ENCODE assay signal across 8 cellular contexts in genomic region chr19:49875801-49876421, GRCh38. TPM values are rescaled to one million over a fixed set of nuclear protein-coding genes. Genes with fewer than 3 reads are reported as not detected.
DNase-seq lines count a peak whose midpoint lies in the region; ATAC-seq, FAIRE-seq and TF ChIP-seq lines count a peak whose summit lies in the region.

No MANE protein-coding gene starts in this region.

- dilution Hi-C loops in IMR-90 (cut with HindIII; ENCODE audit: low sequenced_read_pairs, unreplicated experiment): no loop called here

- TF ChIP-seq POLR2A in IMR-90 (IDR thresholded peaks at IDR 0.05; ENCODE audit: low read depth, low read length): peak; percentile 50; the same call in 1 of the 2 replicates

- peak overlapping the region; percentile 99 for H4K5ac ChIP-seq in IMR-90 (ENCODE audit: low read depth, low read length)

- H3K27ac Mint-ChIP-seq in T-helper 17 cell: no peak overlapping the region

- peak overlapping the region; percentile 98 for H3K4ac ChIP-seq in IMR-90 (ENCODE audit: low read depth, low read length)

- H3K4me3 ChIP-seq in IMR-90 (ENCODE audit: insufficient read depth, low read depth, low read length): peak overlapping the region; percentile 63
- H3K4me3 ChIP-seq in brain microvascular endothelial cell (ENCODE audit: low read depth, low read length): peak overlapping the region; percentile 100
- peak overlapping the region; percentile 91 to 94 for H3K4me3 ChIP-seq in kidney (ENCODE audit: low read length in 2 of 2)

- H3K9me1 ChIP-seq in IMR-90 (ENCODE audit: insufficient read depth, low read length): peaks cover 10% of the 10 kb centered on the region

- FAIRE-seq in kidney (lab: Jason Lieb, UNC): no peak

- H3K14ac ChIP-seq in IMR-90 (replicated peaks; ENCODE audit: low read depth, low read length): peak overlapping the region; percentile 99

- peak overlapping the region; percentile 92 for H3K18ac ChIP-seq in IMR-90 (ENCODE audit: low read depth, low read length)

- DNase-seq in CMK (ENCODE audit: low read depth) (peak; percentile 58), IMR-90 (peak; percentile 29), T-helper 17 cell (peak; percentile 34 to 52 (median 41)), brain microvascular endothelial cell (no peak), kidney (peak; percentile 92)
- peak; percentile 68 to 70 for DNase-seq in stimulated activated CD4-positive, alpha-beta T cell treated with anti-CD3 and anti-CD28 coated beads, Interleukin-2, amount 100 ng/mL, for 24 hours

- H3K4me1 Mint-ChIP-seq in T-helper 17 cell: peaks cover 25% of the 10 kb centered on the region

- peak overlapping the region; percentile 21; the same call in 1 of the 2 replicates for H2BK20ac ChIP-seq in IMR-90 (ENCODE audit: low read depth, low read length)

- H3K27me3 Mint-ChIP-seq in T-helper 17 cell: no peaks in the 10 kb centered on the region

- H2BK15ac ChIP-seq in IMR-90 (ENCODE audit: low read depth, low read length): peak overlapping the region; percentile 47; the same call in 1 of the 3 replicates

- H3K4me1 ChIP-seq in IMR-90 (ENCODE audit: control insufficient read depth, insufficient read depth, low read length): peaks cover 7% of the 10 kb centered on the region
- H3K4me1 ChIP-seq in kidney (ENCODE audit: control insufficient read depth in 1 of 2, insufficient read depth in 1 of 2, low read depth in 1 of 2, low read length in 2 of 2): peaks cover 14 to 18% of the 10 kb centered on the region in 2 donors

- H3K23ac ChIP-seq in IMR-90 (ENCODE audit: low read depth, low read length): peak overlapping the region; percentile 92; the same call in 1 of the 2 replicates

- peaks cover 3% of the 10 kb centered on the region for H3K36me3 Mint-ChIP-seq in T-helper 17 cell (ENCODE audit: low read depth)

- ATAC-seq in IMR-90 (ENCODE audit: low read depth) (peak; percentile 24), T-helper 17 cell (no peak), GM19351 (IDR thresholded peaks at IDR 0.05; ENCODE audit: unreplicated experiment) (no peak), GM19395 (IDR thresholded peaks at IDR 0.05; ENCODE audit: unreplicated experiment) (no peak)

- peak overlapping the region; percentile 97 for H3K27ac ChIP-seq in IMR-90 (ENCODE audit: insufficient read depth, low read length)
- peak overlapping the region; percentile 99 for H3K27ac ChIP-seq in brain microvascular endothelial cell
- peak overlapping the region; percentile 99 to 100 for H3K27ac ChIP-seq in kidney (ENCODE audit: low read depth in 2 of 2, low read length in 2 of 2)

- H2AK9ac ChIP-seq in IMR-90 (replicated peaks; ENCODE audit: low read depth, low read length, poor library complexity): peak overlapping the region; percentile 100

- peak overlapping the region; percentile 97 for H2AK5ac ChIP-seq in IMR-90 (ENCODE audit: low read depth, low read length)

- TF ChIP-seq RAD21 in IMR-90 (IDR thresholded peaks at IDR 0.05; ENCODE audit: low read length): no peak

- peak overlapping the region; percentile 93 for H3K56ac ChIP-seq in IMR-90 (ENCODE audit: extremely low read depth, insufficient read depth, low read length)

- no TSS peak for BruUV-seq in IMR-90 (replicated peaks; lab: Mats Ljungman, UMichigan)

- WGBS in IMR-90 (ENCODE audit: extremely low coverage in 2 of 2, insufficient read length in 1 of 2), 2 experiments: 0% methylated on average over 15 of the region's 28 CpGs; no CpG with 5 or more reads in 1 of the 2 experiments

- peak overlapping the region; percentile 98 for H4K91ac ChIP-seq in IMR-90 (ENCODE audit: insufficient read depth, low read depth, low read length)

- H2BK5ac ChIP-seq in IMR-90 (ENCODE audit: low read depth, low read length, poor library complexity, severe bottlenecking): peak overlapping the region; percentile 96

- H3K79me1 ChIP-seq in IMR-90 (ENCODE audit: low read depth in 1 of 2, low read length in 2 of 2): peaks cover 27 to 61% of the 10 kb centered on the region in 2 experiments

- intact Hi-C loops in IMR-90 (cut with micrococcal nuclease): loop anchor here (5.0 kb wide), 1 partner anchor 151 kb away; the partner anchor contains the start of genes VRK3 and ZNF473
- intact Hi-C loops in kidney (cut with DNase I): no loop called here

- H3K27me3 ChIP-seq in IMR-90 (ENCODE audit: control insufficient read depth, insufficient read depth, low read length) (no peaks in the 10 kb centered on the region), brain microvascular endothelial cell (replicated peaks) (no peaks in the 10 kb centered on the region)

- CTCF ChIA-PET in IMR-90 (lab: Yijun Ruan, JAX): no interaction called here

- H3K9me3 ChIP-seq in IMR-90 (ENCODE audit: control insufficient read depth, insufficient read depth, low read length) (no peaks in the 10 kb centered on the region), T-helper 17 cell (ENCODE audit: control insufficient read depth, low read length, poor library complexity, severe bottlenecking) (no peaks in the 10 kb centered on the region), kidney (ENCODE audit: control insufficient read depth in 1 of 2, low read length in 2 of 2) (no peaks in the 10 kb centered on the region)

- in situ Hi-C loops in IMR-90 (cut with MboI; ENCODE audit: low sequenced_read_pairs) (no loop called here), brain microvascular endothelial cell (cut with HindIII; ENCODE audit: low pct_ligation_motif_present, low sequenced_read_pairs) (no loop called here)

- no peaks in the 10 kb centered on the region; the same call in 1 of the 2 replicates for H4K20me1 ChIP-seq in IMR-90 (ENCODE audit: insufficient read depth, low read length)

- peak overlapping the region; percentile 99 for H2AFZ ChIP-seq in IMR-90 (replicated peaks; ENCODE audit: low read length, poor library complexity)

- H2BK120ac ChIP-seq in IMR-90 (ENCODE audit: low read depth, low read length): peak overlapping the region; percentile 81

- H3K9ac ChIP-seq in IMR-90 (ENCODE audit: low read depth, low read length): peak overlapping the region; percentile 97
- H3K9ac ChIP-seq in kidney (ENCODE audit: low read length in 2 of 2): peak overlapping the region; percentile 91 to 98

- peak overlapping the region; percentile 99 for H3K4me2 ChIP-seq in IMR-90 (ENCODE audit: low read depth, low read length)

- no peak for TF ChIP-seq CTCF in IMR-90 (conservative IDR thresholded peaks at IDR 0.05; ENCODE audit: low read depth, low read length)
- TF ChIP-seq CTCF in brain microvascular endothelial cell (IDR thresholded peaks at IDR 0.05; ENCODE audit: low read depth, low read length, missing control alignments): no peak
- no peak for TF ChIP-seq CTCF in kidney (IDR thresholded peaks at IDR 0.05; ENCODE audit: borderline replicate concordance, extremely low read depth, insufficient read depth)

- POLR2A ChIA-PET in IMR-90 (lab: Charles Lee; ENCODE audit: unreplicated experiment): interaction anchor here (1.3 kb wide), 1 partner anchor 11 kb away, joined by 6 read pairs; no protein-coding TSS in a partner anchor

- H3K36me3 ChIP-seq in IMR-90 (ENCODE audit: control insufficient read depth, insufficient read depth, low read length) (peaks cover 17% of the 10 kb centered on the region; the same call in 1 of the 2 replicates), brain microvascular endothelial cell (replicated peaks) (peaks cover 13% of the 10 kb centered on the region), kidney (ENCODE audit: control insufficient read depth in 1 of 2, insufficient read depth in 2 of 2, low read length in 2 of 2) (peaks cover 7 to 25% of the 10 kb centered on the region in 2 donors)

- peak overlapping the region; percentile 97 to 98 for H4K8ac ChIP-seq in IMR-90 (ENCODE audit: low read depth in 2 of 2, low read length in 2 of 2)

- H3K4me3 Mint-ChIP-seq in T-helper 17 cell: no peak overlapping the region

TF ChIP-seq in IMR-90, 13 proteins besides CTCF, POLR2A, EP300 and RAD21 (continues in another document):
- TF ChIP-seq MXI1 (IDR thresholded peaks at IDR 0.05; ENCODE audit: borderline replicate concordance, low read depth, low read length) (no peak), RFX5 (IDR thresholded peaks at IDR 0.05; ENCODE audit: low read depth, low read length) (no peak), RCOR1 (IDR thresholded peaks at IDR 0.05; ENCODE audit: insufficient replicate concordance, low read length) (no peak), SMC3 (IDR thresholded peaks at IDR 0.05; ENCODE audit: low read depth, low read length) (no peak)

RNA-seq across cellular contexts. Expression of gene AKT1S1, which starts 1.2 kb away (rescaled TPM):
- 3.6 and 5.0 TPM in 2 replicates for total RNA-seq in IMR-90 (2012; rRNA removed)
- polyA plus RNA-seq in IMR-90 (2012; rRNA removed): 54.4 and 68.7 TPM in 2 replicates
- 58.5 and 76.0 TPM in 2 replicates for polyA plus RNA-seq in IMR-90 (2012; cell fraction: cytosol; rRNA removed)
- 78.4 and 102 TPM in 2 replicates for polyA plus RNA-seq in IMR-90 (2012; cell fraction: nucleus; rRNA removed; ENCODE audit: low replicate concordance)
- total RNA-seq in T-helper 17 cell: 10 to 100 TPM; 19.2 to 33.8 TPM
- 33.7 TPM for total RNA-seq in kidney
- polyA plus RNA-seq in kidney (ENCODE audit: insufficient read depth, low read depth, low replicate concordance): 47.2 TPM

RNA-seq across cellular contexts. Expression of gene TBC1D17, which starts 1.6 kb away (rescaled TPM):
- total RNA-seq in IMR-90 (2012; rRNA removed) (1.1 and 1.4 TPM in 2 replicates), T-helper 17 cell (10 to 100 TPM; 44.1 to 57.3 TPM), kidney (43.6 TPM)
- polyA plus RNA-seq in IMR-90 (2012; rRNA removed) (26.8 and 27.8 TPM in 2 replicates), kidney (ENCODE audit: insufficient read depth, low read depth, low replicate concordance) (34.8 TPM)
- 18.6 and 33.5 TPM in 2 replicates for polyA plus RNA-seq in IMR-90 (2012; cell fraction: cytosol; rRNA removed)
- polyA plus RNA-seq in IMR-90 (2012; cell fraction: nucleus; rRNA removed; ENCODE audit: low replicate concordance): 40.7 and 82.6 TPM in 2 replicates

RNA-seq across cellular contexts. Expression of gene PNKP, which starts 8.5 kb away (rescaled TPM):
- total RNA-seq in IMR-90 (2012; rRNA removed) (10.6 and 14.2 TPM in 2 replicates), T-helper 17 cell (100 to 1,000 TPM; 170 to 196 TPM), kidney (101 TPM)
- polyA plus RNA-seq in IMR-90 (2012; rRNA removed) (25.0 and 33.0 TPM in 2 replicates), kidney (ENCODE audit: insufficient read depth, low read depth, low replicate concordance) (45.5 TPM)
- polyA plus RNA-seq in IMR-90 (2012; cell fraction: cytosol; rRNA removed): 16.7 and 18.1 TPM in 2 replicates
- polyA plus RNA-seq in IMR-90 (2012; cell fraction: nucleus; rRNA removed; ENCODE audit: low replicate concordance): 171 and 356 TPM in 2 replicates

RNA-seq across cellular contexts. Expression of gene IL4I1, which starts 20.8 kb away (rescaled TPM):
- total RNA-seq in IMR-90 (2012; rRNA removed): under 0.01 and 0.36 TPM in 2 replicates
- 0.27 and 0.31 TPM in 2 replicates for polyA plus RNA-seq in IMR-90 (2012; rRNA removed)
- 0.29 and 0.48 TPM in 2 replicates for polyA plus RNA-seq in IMR-90 (2012; cell fraction: cytosol; rRNA removed)
- polyA plus RNA-seq in IMR-90 (2012; cell fraction: nucleus; rRNA removed; ENCODE audit: low replicate concordance): 0.24 and 0.60 TPM in 2 replicates
- 100 to 1,000 TPM in 1 of 2 donors, 10 to 100 TPM in 1; 47.8 to 107 TPM for total RNA-seq in T-helper 17 cell
- total RNA-seq in kidney: 12.8 TPM
- 0.82 TPM for polyA plus RNA-seq in kidney (ENCODE audit: insufficient read depth, low read depth, low replicate concordance)

RNA-seq across cellular contexts. Expression of gene PTOV1, which starts 25.0 kb away (rescaled TPM):
- total RNA-seq in IMR-90 (2012; rRNA removed) (34.4 and 36.1 TPM in 2 replicates), T-helper 17 cell (100 to 1,000 TPM; 125 to 162 TPM), kidney (118 TPM)
- polyA plus RNA-seq in IMR-90 (2012; rRNA removed) (106 and 107 TPM in 2 replicates), kidney (ENCODE audit: insufficient read depth, low read depth, low replicate concordance) (235 TPM)
- polyA plus RNA-seq in IMR-90 (2012; cell fraction: cytosol; rRNA removed): 63.8 and 170 TPM in 2 replicates
- polyA plus RNA-seq in IMR-90 (2012; cell fraction: nucleus; rRNA removed; ENCODE audit: low replicate concordance): 249 and 529 TPM in 2 replicates

Comparison
In these comparisons a context has a peak if more than half of its experiments do, and no peak if none do; other contexts are left out.
1. RNA of gene TBC1D17, which starts 1.6 kb away (total RNA-seq): 44.1 to 57.3 TPM in T-helper 17 cell and 43.6 TPM in kidney (single experiment); 1.1 to 1.4 TPM in IMR-90; every median in the first group is over 10 times any median in the second.
2. Peak in every context shown above with its lines, with median percentiles within 50 percentile points of each other: H3K27ac ChIP-seq and H3K4me3 ChIP-seq.